ENCODE assay signal across 11 cellular contexts in the genomic region with DNA sequence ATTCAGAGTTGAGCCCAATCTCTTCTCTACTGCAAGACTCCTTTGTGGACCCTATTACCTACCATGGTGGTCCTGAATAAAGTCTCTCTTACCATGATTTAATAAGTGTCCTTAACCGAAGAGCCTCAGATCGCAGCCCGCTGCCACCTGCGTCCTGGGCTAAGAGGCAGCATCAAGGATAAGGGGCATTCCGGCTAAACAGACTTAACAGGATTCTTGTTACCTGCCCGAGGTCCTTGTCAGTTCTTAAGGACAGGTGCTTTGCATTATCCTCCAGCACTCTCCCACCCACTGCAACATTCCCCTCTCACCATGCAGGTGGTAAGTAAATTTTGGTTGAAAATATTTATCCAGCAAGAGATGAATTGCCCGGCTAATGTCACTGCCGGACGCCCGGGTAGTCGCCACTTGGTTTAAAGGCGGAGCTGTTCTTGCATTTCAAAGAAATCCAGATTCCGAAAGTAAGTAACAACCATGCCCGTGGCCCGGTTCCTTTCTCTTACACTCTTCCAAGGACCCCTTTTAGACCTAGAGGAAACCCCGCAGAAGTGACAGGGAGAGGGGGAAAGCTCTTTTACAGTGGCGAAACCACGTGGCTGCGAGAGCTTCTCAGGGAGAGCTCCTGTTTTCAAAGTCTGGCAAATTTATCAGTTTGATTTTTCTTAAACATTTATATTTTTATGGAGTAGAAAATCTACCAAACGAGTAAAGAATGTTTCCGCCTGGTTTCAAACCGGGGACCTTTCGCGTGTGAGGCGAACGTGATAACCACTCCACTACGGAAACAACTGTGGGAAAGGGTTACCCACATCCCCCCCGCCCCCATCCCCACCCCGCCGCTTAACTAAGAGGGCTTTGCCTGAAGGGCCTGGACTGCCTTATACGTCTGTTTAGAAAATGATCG. TPM values are rescaled to one million over a fixed set of nuclear protein-coding genes. Genes with fewer than 3 reads are reported as not detected.
DNase-seq lines count a peak whose midpoint lies in the region; ATAC-seq lines count a peak whose summit lies in the region.
"Had no signal": no experiment of that assay in that cellular context is flagged by ENCODE, and none has a peak within 500 bp of the region (broad histone marks: within the 10 kb centered on the region; RNA-seq: fewer than 3 reads in every experiment).

No MANE protein-coding gene starts in this region.

- no peaks in the 10 kb centered on the region for H3K9me3 Mint-ChIP-seq in activated CD4-positive, alpha-beta memory T cell treated with anti-CD3 and anti-CD28 coated beads, Interleukin-2, amount 10 ng/mL, durations not matched to agents 7 days and 5 days
- H3K9me3 Mint-ChIP-seq: T-cell had no signal

- no peaks in the 10 kb centered on the region for H3K36me3 ChIP-seq in H7 (replicated peaks; ENCODE audit: control insufficient read depth, insufficient read depth, low read length)
- H3K36me3 ChIP-seq: prostate gland had no signal

- H3K4me3 Mint-ChIP-seq in activated CD4-positive, alpha-beta memory T cell treated with anti-CD3 and anti-CD28 coated beads, Interleukin-2, amount 10 ng/mL, durations not matched to agents 7 days and 5 days, result peak overlapping the region; percentile 7

- H3K36me3 Mint-ChIP-seq in activated CD4-positive, alpha-beta memory T cell treated with anti-CD3 and anti-CD28 coated beads, Interleukin-2, amount 10 ng/mL, durations not matched to agents 7 days and 5 days (ENCODE audit: low read depth), result no peaks in the 10 kb centered on the region
- H3K36me3 Mint-ChIP-seq: IgD-negative memory B cell had no signal

- H3K4me3 ChIP-seq in H7 (ENCODE audit: insufficient read depth, low read depth, low read length), result peak overlapping the region; percentile 42
- H3K4me3 ChIP-seq: prostate gland had no signal

- POLR2A ChIA-PET in activated CD4-positive, alpha-beta memory T cell treated with anti-CD3 and anti-CD28 coated beads, Interleukin-2, amount 10 ng/mL, durations not matched to agents 7 days and 5 days (lab: Charles Lee), result interaction anchor here (0.6 kb wide), 1 partner anchor 603 kb away, joined by 3 read pairs; a partner anchor contains a TSS

- peak; percentile 60 for DNase-seq in H7
- peak; percentile 58 for DNase-seq in activated CD4-positive, alpha-beta memory T cell treated with anti-CD3 and anti-CD28 coated beads, Interleukin-2, amount 10 ng/mL, durations not matched to agents 7 days and 5 days
- DNase-seq in fibroblast of peridontal ligament (ENCODE audit: extremely low read depth), result peak; percentile 3
- DNase-seq in stimulated activated CD4-positive, alpha-beta T cell treated with anti-CD3 and anti-CD28 coated beads, Interleukin-1b, Interleukin-23, amount 100 ng/mL, for 48 hours, result peak; percentile 21
- no peak for DNase-seq in NCI-H2171 (lab: John Stamatoyannopoulos, UW)
- no peak for DNase-seq in ecto neural progenitor cell (ENCODE audit: low spot score)

- CTCF ChIA-PET in activated CD4-positive, alpha-beta memory T cell treated with anti-CD3 and anti-CD28 coated beads, Interleukin-2, amount 10 ng/mL, durations not matched to agents 7 days and 5 days (lab: Charles Lee), result interaction anchor here (1.1 to 1.2 kb wide), 2 partner anchors 107 to 547 kb away, joined by 4 read pairs; no protein-coding TSS in a partner anchor

- ATAC-seq in HG03097 (IDR thresholded peaks at IDR 0.05; ENCODE audit: low FRiP score, unreplicated experiment) (no peak), HG03520 (IDR thresholded peaks at IDR 0.05; ENCODE audit: unreplicated experiment) (no peak)

- H3K4me1 Mint-ChIP-seq in activated CD4-positive, alpha-beta memory T cell treated with anti-CD3 and anti-CD28 coated beads, Interleukin-2, amount 10 ng/mL, durations not matched to agents 7 days and 5 days, result peaks cover 28% of the 10 kb centered on the region

- no peak overlapping the region for H3K27ac Mint-ChIP-seq in activated CD4-positive, alpha-beta memory T cell treated with anti-CD3 and anti-CD28 coated beads, Interleukin-2, amount 10 ng/mL, durations not matched to agents 7 days and 5 days
- H3K27ac Mint-ChIP-seq: IgD-negative memory B cell, T-cell had no signal

- H3K27me3 ChIP-seq in H7 (ENCODE audit: control insufficient read depth, insufficient read depth, low read length), result peaks cover 3% of the 10 kb centered on the region; the same call in 1 of the 2 replicates

- H3K27me3 Mint-ChIP-seq in activated CD4-positive, alpha-beta memory T cell treated with anti-CD3 and anti-CD28 coated beads, Interleukin-2, amount 10 ng/mL, durations not matched to agents 7 days and 5 days, result peaks cover 11% of the 10 kb centered on the region

RNA-seq across cellular contexts. Expression of gene PRSS16, which starts 41.9 kb away (rescaled TPM):
- 5.0 and 5.2 TPM in 2 replicates for total RNA-seq in H7 (2014; rRNA removed; shearing (Covaris generic))
- total RNA-seq in activated CD4-positive, alpha-beta memory T cell treated with anti-CD3 and anti-CD28 coated beads, Interleukin-2, amount 10 ng/mL, durations not matched to agents 7 days and 5 days, result 1 to 10 TPM; 1.3 to 1.6 TPM

Comparison
In these comparisons a context has a peak if more than half of its experiments do, and no peak if none do; other contexts are left out.
1. DNase-seq: peak in H7 (single experiment), activated CD4-positive, alpha-beta memory T cell treated with anti-CD3 and anti-CD28 coated beads, Interleukin-2, amount 10 ng/mL, durations not matched to agents 7 days and 5 days (single experiment), fibroblast of peridontal ligament (single experiment) and stimulated activated CD4-positive, alpha-beta T cell treated with anti-CD3 and anti-CD28 coated beads, Interleukin-1b, Interleukin-23, amount 100 ng/mL, for 48 hours (single experiment); none in NCI-H2171 (single experiment) and ecto neural progenitor cell (single experiment).